Comparison of ENCODE assay signal across 7 cellular contexts in the genomic region with DNA sequence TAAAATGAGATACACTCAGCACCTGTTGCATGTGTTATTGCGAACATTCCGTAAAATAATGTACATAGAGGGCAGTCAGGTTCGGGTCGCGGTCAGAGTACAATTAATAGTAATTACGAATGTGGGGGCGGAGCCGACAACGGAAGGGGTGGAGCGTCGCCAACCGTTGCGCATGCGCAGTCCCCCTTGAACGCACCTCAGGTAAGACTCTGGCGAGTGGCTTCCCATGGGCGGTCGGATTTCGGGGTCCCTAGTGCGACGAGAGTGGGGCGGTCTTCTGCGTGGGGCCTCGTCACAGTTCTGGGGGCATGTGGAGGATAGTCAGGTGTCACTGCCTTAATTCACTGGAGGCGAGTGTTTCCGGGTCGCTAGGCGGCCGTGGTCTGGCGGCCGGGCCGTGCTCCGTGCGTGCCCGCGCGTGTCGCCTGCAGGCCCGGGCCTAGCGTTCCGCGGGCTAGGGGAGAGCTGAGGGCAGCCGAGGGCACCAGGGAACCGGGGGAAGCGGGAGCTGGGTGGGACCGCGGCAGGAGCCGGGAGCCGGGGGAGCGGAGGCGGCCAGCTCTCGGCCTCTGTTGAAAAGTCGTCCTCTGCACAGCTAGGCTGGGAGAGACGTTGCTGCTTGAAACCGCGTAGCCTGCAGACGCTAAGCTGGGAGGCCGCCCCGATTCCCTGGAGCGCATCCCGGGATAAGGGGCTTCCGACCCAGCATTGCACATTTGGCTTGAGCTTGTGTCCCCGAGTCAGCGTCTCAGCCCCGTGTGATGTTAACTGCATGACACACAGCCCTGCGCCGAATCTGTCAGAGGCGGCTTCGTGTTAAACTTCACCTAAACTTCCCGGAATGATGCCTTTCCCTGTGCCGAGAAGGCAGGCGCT. TPM values are rescaled to one million over a fixed set of nuclear protein-coding genes. Genes with fewer than 3 reads are reported as not detected.
DNase-seq lines count a peak whose midpoint lies in the region; ATAC-seq and TF ChIP-seq lines count a peak whose summit lies in the region.

Gene CEBPZOS (plus strand): TSS at position 177 of the 876 bp plus-strand sequence. CDS start 3,209 bp downstream, outside the sequence.

- peaks cover 0 to under 1% of the 10 kb centered on the region in 2 donors for H3K9me3 ChIP-seq in ascending aorta
- H3K9me3 ChIP-seq in sigmoid colon = no peaks in the 10 kb centered on the region

- intact Hi-C loops in ascending aorta (cut with DNase I) = loop anchor here (2.0 kb wide), 2 partner anchors 34 to 40 kb away; partner anchors contain the start of genes CEBPZ, EIF2AK2 and NDUFAF7
- intact Hi-C loops in sigmoid colon (cut with DNase I) = loop anchor here (2.0 to 5.0 kb wide), 2 partner anchors 34 to 39 kb away; partner anchors contain the start of genes CEBPZ, EIF2AK2 and NDUFAF7

- H3K27ac Mint-ChIP-seq in T-helper 2 cell treated with Interferon-gamma antibody and Interleukin-4, amounts not matched to agents 5 μg/mL and 100 μg/mL, for 36 hours = peak within 1 kb of the TSS; percentile 97

- peaks cover 23% of the 10 kb centered on the region for H3K36me3 Mint-ChIP-seq in T-helper 2 cell treated with Interferon-gamma antibody and Interleukin-4, amounts not matched to agents 5 μg/mL and 100 μg/mL, for 36 hours (ENCODE audit: low read depth)

- 0 to 1% methylated on average over 72 of the region's 72 CpGs for WGBS in sigmoid colon, 2 donors

- peak; percentile 83 for TF ChIP-seq POLR2A in GM18505 (IDR thresholded peaks at IDR 0.05; ENCODE audit: borderline replicate concordance, extremely low read depth, insufficient read depth, insufficient read length)
- peak; percentile 64 to 77 for TF ChIP-seq POLR2A in sigmoid colon (IDR thresholded peaks at IDR 0.05)

- H3K4me1 ChIP-seq in ascending aorta (peaks cover 0 to 5% of the 10 kb centered on the region in 2 donors), sigmoid colon (peaks cover 0 to 15% (median 12%) of the 10 kb centered on the region in 4 donors)

- H3K4me3 Mint-ChIP-seq in T-helper 2 cell treated with Interferon-gamma antibody and Interleukin-4, amounts not matched to agents 5 μg/mL and 100 μg/mL, for 36 hours = peak within 1 kb of the TSS; percentile 96

- H3K27ac ChIP-seq in ascending aorta (peak within 1 kb of the TSS; percentile 94 to 97), sigmoid colon (peak within 1 kb of the TSS; percentile 89 to 94 (median 91))

- H3K4me3 ChIP-seq in ascending aorta (peak within 1 kb of the TSS; percentile 86 to 94), sigmoid colon (peak within 1 kb of the TSS; percentile 81 to 91 (median 84))

- H3K4me1 Mint-ChIP-seq in T-helper 2 cell treated with Interferon-gamma antibody and Interleukin-4, amounts not matched to agents 5 μg/mL and 100 μg/mL, for 36 hours (ENCODE audit: low read depth) = peaks cover 20% of the 10 kb centered on the region

- peaks cover 17 to 18% of the 10 kb centered on the region in 2 donors for H3K36me3 ChIP-seq in ascending aorta
- H3K36me3 ChIP-seq in sigmoid colon = peaks cover 0 to 19% (median 1%) of the 10 kb centered on the region in 4 donors

- H3K9me3 Mint-ChIP-seq in T-helper 2 cell treated with Interferon-gamma antibody and Interleukin-4, amounts not matched to agents 5 μg/mL and 100 μg/mL, for 36 hours = no peaks in the 10 kb centered on the region

- peak; percentile 80 for ATAC-seq in GM18505 (IDR thresholded peaks at IDR 0.05; ENCODE audit: unreplicated experiment)
- peak; percentile 72 for ATAC-seq in HG02973 (IDR thresholded peaks at IDR 0.05; ENCODE audit: unreplicated experiment)

- TF ChIP-seq EP300 in sigmoid colon (IDR thresholded peaks at IDR 0.05) = no peak

- H3K27me3 ChIP-seq in ascending aorta (no peaks in the 10 kb centered on the region), sigmoid colon (no peaks in the 10 kb centered on the region)

- TF ChIP-seq CTCF in ascending aorta (IDR thresholded peaks at IDR 0.05) (no peak), sigmoid colon (IDR thresholded peaks at IDR 0.05) (no peak)

- peak; percentile 46 for DNase-seq in NCI-H2029 (lab: John Stamatoyannopoulos, UW)
- DNase-seq in T-helper 2 cell treated with Interferon-gamma antibody and Interleukin-4, amounts not matched to agents 5 μg/mL and 100 μg/mL, for 36 hours (ENCODE audit: low spot score) = peak; percentile 85
- DNase-seq in ascending aorta (ENCODE audit: low spot score in 2 of 2) = peak; percentile 43 to 89
- DNase-seq in hepatic stellate cell (ENCODE audit: low spot score) = peak; percentile 81
- DNase-seq in sigmoid colon = peak; percentile 90

- H3K27me3 Mint-ChIP-seq in T-helper 2 cell treated with Interferon-gamma antibody and Interleukin-4, amounts not matched to agents 5 μg/mL and 100 μg/mL, for 36 hours (ENCODE audit: low read depth) = no peaks in the 10 kb centered on the region

RNA-seq across cellular contexts. Expression of gene CEBPZOS, which starts in this region (rescaled TPM):
- total RNA-seq in ascending aorta (2.9 TPM), sigmoid colon (10 to 100 TPM; 23.0 to 42.2 (median 38.1) TPM)
- polyA plus RNA-seq in sigmoid colon = 10 to 100 TPM; 24.0 to 38.8 (median 35.8) TPM

Comparison
In these comparisons a context has a peak if more than half of its experiments do, and no peak if none do; other contexts are left out.
1. Peak in every context shown above with its lines: DNase-seq, ATAC-seq, H3K4me3 ChIP-seq and H3K27ac ChIP-seq.